Comparison of ENCODE assay signal across 16 cellular contexts in genomic region chr12:12214201-12214600, GRCh38.
"Had no signal": no experiment of that assay in that cellular context is flagged by ENCODE, and none has a peak within 500 bp of the region (broad histone marks: within the 10 kb centered on the region; RNA-seq: fewer than 3 reads in every experiment).

No MANE protein-coding gene starts in this region.

- ATAC-seq: activated naive CD8-positive, alpha-beta T cell treated with anti-CD3 and anti-CD28 coated beads, Interleukin-2, amount 50 U/mL, for 24 hours; activated T-helper 17 cell treated with anti-CD3 and anti-CD28 coated beads, Interleukin-2, amount 50 U/mL, for 72 hours; esophagus mucosa; stimulated activated naive CD8-positive, alpha-beta T cell treated with anti-CD3 and anti-CD28 coated beads, Interleukin-15, amount 100 ng/mL, for 72 hours had no signal

- H3K9me3 Mint-ChIP-seq: activated naive CD4-positive, alpha-beta T cell treated with anti-CD3 and anti-CD28 coated beads for 36 hours; activated naive CD8-positive, alpha-beta T cell treated with anti-CD3 and anti-CD28 coated beads, Interleukin-2, amount 50 U/mL, for 24 hours; activated T-helper 17 cell treated with anti-CD3 and anti-CD28 coated beads, Interleukin-2, amount 50 U/mL, for 72 hours; T-helper 2 cell treated with Interferon-gamma antibody and Interleukin-4, amounts not matched to agents 5 μg/mL and 100 μg/mL, for 36 hours; type B pancreatic cell had no signal

- H3K9ac ChIP-seq: neural progenitor cell had no signal

- H3K4me2 ChIP-seq: neural progenitor cell had no signal

- H3K4me3 ChIP-seq: breast epithelium, dorsolateral prefrontal cortex, lung, neural progenitor cell, ovary had no signal

- H3K4me3 Mint-ChIP-seq: activated naive CD4-positive, alpha-beta T cell treated with anti-CD3 and anti-CD28 coated beads for 36 hours; activated naive CD8-positive, alpha-beta T cell treated with anti-CD3 and anti-CD28 coated beads, Interleukin-2, amount 50 U/mL, for 24 hours; activated T-helper 17 cell treated with anti-CD3 and anti-CD28 coated beads, Interleukin-2, amount 50 U/mL, for 72 hours; neural progenitor cell; stimulated activated naive CD8-positive, alpha-beta T cell treated with anti-CD3 and anti-CD28 coated beads, Interleukin-15, amount 100 ng/mL, for 72 hours; T-helper 2 cell treated with Interferon-gamma antibody and Interleukin-4, amounts not matched to agents 5 μg/mL and 100 μg/mL, for 36 hours had no signal

- H3K4me1 ChIP-seq: breast epithelium had no signal

- H3K27me3 ChIP-seq: breast epithelium, dorsolateral prefrontal cortex, neural progenitor cell, ovary had no signal

- DNase-seq: activated naive CD8-positive, alpha-beta T cell treated with anti-CD3 and anti-CD28 coated beads, Interleukin-2, amount 50 U/mL, for 24 hours; aorta; dorsolateral prefrontal cortex; islet precursor cell; midbrain; ovary; stimulated activated CD4-positive, alpha-beta T cell treated with anti-CD3 and anti-CD28 coated beads, Interleukin-1b, Interleukin-23, amount 100 ng/mL, for 48 hours; stimulated activated naive CD8-positive, alpha-beta T cell treated with anti-CD3 and anti-CD28 coated beads, Interleukin-15, amount 100 ng/mL, for 72 hours had no signal

- H3K9me3 ChIP-seq: breast epithelium, ovary had no signal

- H2AFZ ChIP-seq: neural progenitor cell had no signal

- H3K36me3 ChIP-seq: breast epithelium, neural progenitor cell, ovary had no signal

- H3K27ac ChIP-seq: breast epithelium, ovary had no signal

- H3K27ac Mint-ChIP-seq: activated naive CD4-positive, alpha-beta T cell treated with anti-CD3 and anti-CD28 coated beads for 36 hours; activated naive CD8-positive, alpha-beta T cell treated with anti-CD3 and anti-CD28 coated beads, Interleukin-2, amount 50 U/mL, for 24 hours; activated T-helper 17 cell treated with anti-CD3 and anti-CD28 coated beads, Interleukin-2, amount 50 U/mL, for 72 hours; stimulated activated naive CD8-positive, alpha-beta T cell treated with anti-CD3 and anti-CD28 coated beads, Interleukin-15, amount 100 ng/mL, for 72 hours; T-helper 2 cell treated with Interferon-gamma antibody and Interleukin-4, amounts not matched to agents 5 μg/mL and 100 μg/mL, for 36 hours had no signal

- H3K27me3 Mint-ChIP-seq: type B pancreatic cell had no signal
